In the genomic region with DNA sequence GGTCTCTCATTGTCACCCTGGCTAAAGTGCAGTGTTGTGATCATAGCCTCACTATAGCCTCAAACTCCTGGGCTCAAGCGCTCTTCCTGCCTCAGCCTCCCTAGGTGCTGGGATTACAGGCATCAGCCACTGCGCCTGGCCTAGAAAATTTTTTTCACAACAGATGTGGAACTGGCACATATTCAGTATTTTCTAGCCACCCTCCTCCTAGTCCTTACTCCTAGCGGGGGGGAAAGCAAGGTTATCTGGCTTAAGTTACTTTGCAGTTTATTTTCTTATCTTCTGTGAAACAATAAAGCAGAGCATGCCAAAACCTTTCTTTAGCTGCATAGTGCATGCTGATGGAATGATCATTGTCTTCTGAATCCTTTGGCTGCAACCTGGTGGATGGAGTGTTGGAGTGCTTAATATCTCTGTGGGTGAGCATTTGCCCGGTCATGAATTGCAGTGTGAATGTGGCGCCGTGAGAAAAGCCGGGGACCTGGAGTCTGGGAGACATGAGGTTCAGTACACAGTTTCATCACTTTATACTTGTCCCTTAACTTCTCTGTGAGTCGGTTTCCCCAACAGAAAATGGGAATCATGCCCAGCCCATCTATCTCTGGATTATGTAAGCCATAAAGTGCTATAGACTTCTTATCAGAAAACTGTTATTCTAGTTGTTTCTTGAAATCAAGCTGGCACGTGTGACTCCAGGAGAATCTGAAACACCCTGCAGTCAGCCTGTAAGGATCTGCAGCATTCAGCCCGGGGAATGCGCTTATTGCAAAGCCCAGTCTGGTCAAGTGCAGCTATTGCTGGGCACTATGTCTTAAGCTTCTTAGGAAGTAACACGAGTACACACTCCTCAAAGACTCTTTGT, we compare ENCODE assay signal across 19 cellular contexts. TPM values are rescaled to one million over a fixed set of nuclear protein-coding genes. Genes with fewer than 3 reads are reported as not detected.
DNase-seq lines count a peak whose midpoint lies in the region; ATAC-seq, FAIRE-seq and TF ChIP-seq lines count a peak whose summit lies in the region.
"Had no signal": no experiment of that assay in that cellular context is flagged by ENCODE, and none has a peak within 500 bp of the region (broad histone marks: within the 10 kb centered on the region; RNA-seq: fewer than 3 reads in every experiment).

No MANE protein-coding gene starts in this region.

- CTCF ChIA-PET in endothelial cell of umbilical vein (lab: Charles Lee): interaction anchor here (1.3 to 3.6 kb wide), 3 partner anchors 9 to 173 kb away, joined by 3 to 26 read pairs (median 11); no protein-coding TSS in a partner anchor

- no peak overlapping the region for H3K4me2 ChIP-seq in endothelial cell of umbilical vein (ENCODE audit: insufficient read depth, low read length)

- H3K9me1 ChIP-seq in endothelial cell of umbilical vein (replicated peaks; ENCODE audit: control insufficient read depth, extremely low read depth, insufficient read depth, low read length): no peaks in the 10 kb centered on the region

- FAIRE-seq in endothelial cell of umbilical vein (lab: Jason Lieb, UNC): no peak
- FAIRE-seq: GM18507, HTR-8/SVneo had no signal

- H4K20me1 ChIP-seq in endothelial cell of umbilical vein (replicated peaks; ENCODE audit: control insufficient read depth, extremely low read depth, insufficient read depth, low read length): no peaks in the 10 kb centered on the region

- TF ChIP-seq CTCF in endothelial cell of umbilical vein (IDR thresholded peaks at IDR 0.05; ENCODE audit: extremely low read depth in 1 of 2, insufficient read depth in 1 of 2, low read depth in 1 of 2, low read length in 2 of 2): no peak
- no peak for TF ChIP-seq CTCF in testis (IDR thresholded peaks at IDR 0.05)
- no peak for TF ChIP-seq CTCF in BE2C (IDR thresholded peaks at IDR 0.05; ENCODE audit: low read depth, low read length)

- TF ChIP-seq POLR2A in endothelial cell of umbilical vein (IDR thresholded peaks at IDR 0.05; ENCODE audit: low read depth, low read length) (no peak), testis (IDR thresholded peaks at IDR 0.05) (no peak)

- H2AFZ ChIP-seq in endothelial cell of umbilical vein (ENCODE audit: low read depth, low read length): no peak overlapping the region
- H2AFZ ChIP-seq: GM23248 had no signal

- DNase-seq in SJSA1 (ENCODE audit: low read depth in 1 of 2, low spot score in 2 of 2) (peak in 1 of 2 experiments; percentile 66), endothelial cell of umbilical vein (ENCODE audit: low read depth, low spot score) (peak; percentile 41), iris pigment epithelial cell (ENCODE audit: low read depth) (peak; percentile 39), testis (peak; percentile 65), BE2C (no peak)
- DNase-seq: activated CD4-positive, alpha-beta T cell treated with anti-CD3 and anti-CD28 coated beads, Interleukin-2, amount 50 U/mL, for 4 hours; activated T-cell treated with anti-CD3 and anti-CD28 coated beads for 4 hours; anterior cingulate cortex; foreskin keratinocyte; GM23248; kidney glomerular epithelial cell; NCI-H1105 treated with DMSO at 0.1 percent for 48 hours; NCI-H2107; SHP77 treated with DMSO at 0.1 percent for 48 hours had no signal

- no TSS peak for BruUV-seq in endothelial cell of umbilical vein (replicated peaks; lab: Mats Ljungman, UMichigan)

- H3K36me3 ChIP-seq in SJSA1 (no peaks in the 10 kb centered on the region), endothelial cell of umbilical vein (ENCODE audit: control insufficient read depth in 2 of 2, extremely low read depth in 1 of 2, insufficient read depth in 2 of 2, low read length in 2 of 2) (peaks cover 0 to 3% of the 10 kb centered on the region in 2 experiments), testis (ENCODE audit: low read depth, missing control alignments) (no peaks in the 10 kb centered on the region), BE2C (no peaks in the 10 kb centered on the region)

- H3K9me3 ChIP-seq in SJSA1 (replicated peaks) (no peaks in the 10 kb centered on the region), endothelial cell of umbilical vein (replicated peaks; ENCODE audit: control insufficient read depth, insufficient read depth, low read length) (no peaks in the 10 kb centered on the region), testis (no peaks in the 10 kb centered on the region), BE2C (no peaks in the 10 kb centered on the region)
- H3K9me3 ChIP-seq: Caco-2 had no signal

- no peak for ATAC-seq in GM21447 (IDR thresholded peaks at IDR 0.05; ENCODE audit: unreplicated experiment)
- no peak for ATAC-seq in HG03460 (IDR thresholded peaks at IDR 0.05; ENCODE audit: unreplicated experiment)
- ATAC-seq: foreskin keratinocyte had no signal

- no peak overlapping the region for H3K9ac ChIP-seq in endothelial cell of umbilical vein (replicated peaks; ENCODE audit: extremely low read depth, insufficient read depth, low read length)
- H3K9ac ChIP-seq: GM23248 had no signal

- H3K79me2 ChIP-seq in endothelial cell of umbilical vein (ENCODE audit: control insufficient read depth, insufficient read depth, low read length): no peaks in the 10 kb centered on the region

- H3K27ac ChIP-seq in SJSA1: peak overlapping the region; percentile 32
- no peak overlapping the region for H3K27ac ChIP-seq in endothelial cell of umbilical vein (ENCODE audit: insufficient read depth, low read depth, low read length)
- H3K27ac ChIP-seq in testis: peak overlapping the region in 1 of 2 donors; percentile 43
- H3K27ac ChIP-seq: foreskin keratinocyte, GM23248 had no signal

- WGBS in testis, 2 donors: 44 to 54% methylated on average over 12 of the region's 12 CpGs

- H3K27me3 ChIP-seq in SJSA1 (replicated peaks) (no peaks in the 10 kb centered on the region), endothelial cell of umbilical vein (ENCODE audit: control insufficient read depth in 2 of 2, insufficient read depth in 2 of 2, low read length in 2 of 2) (no peaks in the 10 kb centered on the region), testis (no peaks in the 10 kb centered on the region), BE2C (no peaks in the 10 kb centered on the region)
- H3K27me3 ChIP-seq: foreskin keratinocyte had no signal

- peaks cover 25% of the 10 kb centered on the region for H3K4me1 ChIP-seq in SJSA1 (replicated peaks)
- no peaks in the 10 kb centered on the region for H3K4me1 ChIP-seq in endothelial cell of umbilical vein (ENCODE audit: control insufficient read depth, extremely low read depth, insufficient read depth, low read length)
- H3K4me1 ChIP-seq in testis: peaks cover 17% of the 10 kb centered on the region
- no peaks in the 10 kb centered on the region for H3K4me1 ChIP-seq in BE2C
- H3K4me1 ChIP-seq: Caco-2, foreskin keratinocyte had no signal

- H3K4me3 ChIP-seq in SJSA1 (no peak overlapping the region), endothelial cell of umbilical vein (replicated peaks in 1 of 3; ENCODE audit: insufficient read depth in 1 of 3, low read depth in 1 of 3, low read length in 3 of 3) (no peak overlapping the region), testis (no peak overlapping the region), BE2C (ENCODE audit: low read depth, low read length) (no peak overlapping the region)
- H3K4me3 ChIP-seq: GM23248 had no signal

- dilution Hi-C loops in endothelial cell of umbilical vein (cut with MboI; ENCODE audit: extremely low pct_ligation_motif_present, low sequenced_read_pairs): no loop called here

- intact Hi-C loops in endothelial cell of umbilical vein (cut with micrococcal nuclease) (no loop called here), testis (cut with DNase I; ENCODE audit: low total_unique reads) (no loop called here)

- POLR2A ChIA-PET in endothelial cell of umbilical vein (lab: Charles Lee): no interaction called here

TF ChIP-seq in endothelial cell of umbilical vein, 7 proteins besides CTCF, POLR2A, EP300 and RAD21:
- TF ChIP-seq FOS (IDR thresholded peaks at IDR 0.05; ENCODE audit: borderline replicate concordance, insufficient read depth, low read length): no peak
- TF ChIP-seq EZH2 (IDR thresholded peaks at IDR 0.05; ENCODE audit: borderline replicate concordance, low read depth, low read length, severe bottlenecking): no peak
- no peak for TF ChIP-seq JUN (IDR thresholded peaks at IDR 0.05; ENCODE audit: borderline replicate concordance, insufficient read depth, insufficient read length, low read depth)
- no peak for TF ChIP-seq MYC (IDR thresholded peaks at IDR 0.05; ENCODE audit: low read depth, low read length)
- TF ChIP-seq, protein P1, sequence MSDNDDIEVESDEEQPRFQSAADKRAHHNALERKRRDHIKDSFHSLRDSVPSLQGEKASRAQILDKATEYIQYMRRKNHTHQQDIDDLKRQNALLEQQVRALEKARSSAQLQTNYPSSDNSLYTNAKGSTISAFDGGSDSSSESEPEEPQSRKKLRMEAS (IDR thresholded peaks at IDR 0.05; ENCODE audit: insufficient read depth, insufficient read length): no peak
- TF ChIP-seq POLR2AphosphoS5 (IDR thresholded peaks at IDR 0.05; ENCODE audit: insufficient read depth, low read depth, low read length): no peak
- TF ChIP-seq GATA2 (IDR thresholded peaks at IDR 0.05; ENCODE audit: insufficient read depth, insufficient read length, low read depth, low read length): no peak
TF ChIP-seq in endothelial cell of umbilical vein: peak in this region for 0.

RNA-seq across cellular contexts. Expression of a gene that starts 38.2 kb away (rescaled TPM):
- total RNA-seq in SJSA1 (2014; rRNA removed; shearing (Covaris generic)): 73.5 and 95.7 TPM in 2 replicates
- total RNA-seq in endothelial cell of umbilical vein: 31.5 and 32.0 TPM in 2 replicates
- polyA plus RNA-seq in endothelial cell of umbilical vein: 6.3 and 7.8 TPM in 2 replicates
- polyA plus RNA-seq in endothelial cell of umbilical vein (2011; cell fraction: cytosol; rRNA removed): 11.0 and 11.9 TPM in 2 replicates
- polyA plus RNA-seq in endothelial cell of umbilical vein (2011; cell fraction: nucleus; rRNA removed): 9.9 and 12.1 TPM in 2 replicates
- polyA plus RNA-seq in endothelial cell of umbilical vein (2012): 20.9 and 27.3 TPM in 2 replicates
- 17.3 and 22.5 TPM in 2 replicates for polyA minus RNA-seq in endothelial cell of umbilical vein
- polyA minus RNA-seq in endothelial cell of umbilical vein (2011; cell fraction: cytosol; rRNA and poly(A)+ RNA removed): 25.4 TPM
- 19.8 and 20.5 TPM in 2 replicates for polyA minus RNA-seq in endothelial cell of umbilical vein (2011; cell fraction: nucleus; rRNA and poly(A)+ RNA removed)
- 10 to 100 TPM; 20.7 to 30.8 TPM for total RNA-seq in testis
- 25.3 TPM for polyA plus RNA-seq in testis (ENCODE audit: insufficient read depth, low read depth, low replicate concordance)
- polyA plus RNA-seq in BE2C (2012; ENCODE audit: insufficient read depth, insufficient read length, low read depth): 2.5 TPM
